ENCODE assay signal across 7 cellular contexts in genomic region chr11:125218336-125218735, GRCh38. TPM values are rescaled to one million over a fixed set of nuclear protein-coding genes. Genes with fewer than 3 reads are reported as not detected.
"Had no signal": no experiment of that assay in that cellular context is flagged by ENCODE, and none has a peak within 500 bp of the region (broad histone marks: within the 10 kb centered on the region; RNA-seq: fewer than 3 reads in every experiment).

No MANE protein-coding gene starts in this region.

- H3K9ac ChIP-seq: GM23248 had no signal

- DNase-seq: GM23248, GOT3, H7, HCEC 1CT, IMR-90 had no signal

- H2AFZ ChIP-seq: GM23248 had no signal

- H3K4me3 ChIP-seq: GM23248, K562 had no signal

- H3K27ac ChIP-seq: GM23248 had no signal

RNA-seq across cellular contexts. Expression of gene PKNOX2, which starts 53.8 kb away (rescaled TPM):
- total RNA-seq: HT-29, K562 had no signal
